Comparison of ENCODE assay signal across 10 cellular contexts in the genomic region with DNA sequence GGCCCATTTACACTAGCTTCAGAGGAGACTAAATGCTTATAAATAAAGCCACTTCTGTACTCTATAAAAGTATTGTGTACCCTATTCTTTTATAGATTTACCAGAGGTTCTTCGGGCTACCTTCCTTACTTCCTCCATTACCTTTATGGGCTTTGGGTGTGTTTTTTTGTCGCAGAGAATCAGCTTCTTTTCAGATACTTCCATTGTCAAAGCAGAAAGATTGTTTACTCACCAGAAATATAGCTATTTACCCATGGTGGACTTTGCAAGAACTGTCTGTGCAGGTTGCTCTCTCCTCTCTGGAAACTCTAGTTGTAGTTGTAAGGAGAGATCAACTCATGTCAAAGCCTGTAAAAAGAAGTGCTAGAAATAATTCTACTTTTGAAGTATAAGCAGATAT.
"Had no signal": no experiment of that assay in that cellular context is flagged by ENCODE, and none has a peak within 500 bp of the region (broad histone marks: within the 10 kb centered on the region; RNA-seq: fewer than 3 reads in every experiment).

No MANE protein-coding gene starts in this region.

- H3K27ac Mint-ChIP-seq: HFFc6 had no signal

- H3K27ac ChIP-seq: GM23248, HL-60 had no signal

- DNase-seq: GM23248, GOT3, H7, HFFc6, IMR-90, KG1 had no signal

- H3K9ac ChIP-seq: GM23248 had no signal

- H2AFZ ChIP-seq: GM23248 had no signal

- H3K9me3 ChIP-seq: HAP-1 had no signal

- ATAC-seq: HCT116, K562 had no signal

- H3K4me3 ChIP-seq: GM23248, HAP-1, K562 had no signal

- H3K4me1 ChIP-seq: HAP-1 had no signal

- H3K4me3 Mint-ChIP-seq: HFFc6 had no signal

- H3K9me3 Mint-ChIP-seq: HFFc6 had no signal
